13 cellular contexts compared by ENCODE assay signal in genomic region chr10:14259696-14260595, GRCh38.
DNase-seq lines count a peak whose midpoint lies in the region; ATAC-seq and TF ChIP-seq lines count a peak whose summit lies in the region.
"Had no signal": no experiment of that assay in that cellular context is flagged by ENCODE, and none has a peak within 500 bp of the region (broad histone marks: within the 10 kb centered on the region; RNA-seq: fewer than 3 reads in every experiment).

No MANE protein-coding gene starts in this region.

- H3K36me3 Mint-ChIP-seq in nephron (ENCODE audit: low read depth): no peaks in the 10 kb centered on the region
- H3K36me3 Mint-ChIP-seq in MCF 10A (ENCODE audit: insufficient read depth, unreplicated experiment): no peaks in the 10 kb centered on the region
- H3K36me3 Mint-ChIP-seq: memory B cell; stimulated activated naive B cell treated with anti-CD40 and anti-IgM and Interleukin-4, amounts not matched to agents 10 μg/mL and 1 μg/mL and 100 μg/mL, for 72 hours had no signal

- peak; percentile 10 for DNase-seq in COLO668 (lab: John Stamatoyannopoulos, UW; ENCODE audit: unreplicated experiment)
- peak; percentile 61 for DNase-seq in NCI-H2196 treated with DMSO at 0.1 percent for 48 hours (lab: John Stamatoyannopoulos, UW; ENCODE audit: unreplicated experiment)
- peak; percentile 88 for DNase-seq in esophagus muscularis mucosa (ENCODE audit: extremely low spot score)
- DNase-seq in MCF 10A (ENCODE audit: unreplicated experiment): no peak
- no peak for DNase-seq in central memory CD4-positive, alpha-beta T cell
- DNase-seq: activated effector memory CD4-positive, alpha-beta T cell treated with Interleukin-2 at 50 U/mL for 16 hours; NCI-H187 treated with DMSO at 0.1 percent for 48 hours; stimulated activated naive B cell treated with anti-CD40 and anti-IgM and Interleukin-4, amounts not matched to agents 10 μg/mL and 1 μg/mL and 100 μg/mL, for 72 hours had no signal

- H3K27ac ChIP-seq in esophagus muscularis mucosa (replicated peaks in 1 of 4): peak overlapping the region; percentile 1 to 62 (median 45)
- H3K27ac ChIP-seq: C4-2B had no signal

- BruUV-seq in MCF 10A (replicated peaks; lab: Mats Ljungman, UMichigan): no TSS peak

- peaks cover 2% of the 10 kb centered on the region for H3K9me3 Mint-ChIP-seq in nephron
- H3K9me3 Mint-ChIP-seq in MCF 10A (ENCODE audit: unreplicated experiment): no peaks in the 10 kb centered on the region
- H3K9me3 Mint-ChIP-seq: memory B cell had no signal

- peaks cover 3 to 40% (median 34%) of the 10 kb centered on the region in 4 donors for H3K4me1 ChIP-seq in esophagus muscularis mucosa

- TF ChIP-seq EP300 in esophagus muscularis mucosa (IDR thresholded peaks at IDR 0.05): no peak

- no peak overlapping the region for H3K4me3 ChIP-seq in esophagus muscularis mucosa

- H3K4me1 Mint-ChIP-seq in nephron: peaks cover 51% of the 10 kb centered on the region
- H3K4me1 Mint-ChIP-seq in MCF 10A (ENCODE audit: insufficient read depth, unreplicated experiment): no peaks in the 10 kb centered on the region
- H3K4me1 Mint-ChIP-seq: memory B cell; stimulated activated naive B cell treated with anti-CD40 and anti-IgM and Interleukin-4, amounts not matched to agents 10 μg/mL and 1 μg/mL and 100 μg/mL, for 72 hours had no signal

- CTCF ChIA-PET in MCF 10A (lab: Yijun Ruan, JAX): interaction anchor here (0.6 kb wide), 1 partner anchor 63 kb away, joined by 4 read pairs; no protein-coding TSS in a partner anchor

- WGBS in esophagus muscularis mucosa: 32% methylated on average over 7 of the region's 7 CpGs

- ATAC-seq in HG02610 (IDR thresholded peaks at IDR 0.05; ENCODE audit: unreplicated experiment) (no peak), HG03342 (IDR thresholded peaks at IDR 0.05; ENCODE audit: unreplicated experiment) (no peak)
- ATAC-seq: stimulated activated naive B cell treated with anti-CD40 and anti-IgM and Interleukin-4, amounts not matched to agents 10 μg/mL and 1 μg/mL and 100 μg/mL, for 72 hours had no signal

- peak overlapping the region; percentile 3 to 75 (median 11) for H3K27ac Mint-ChIP-seq in nephron
- H3K27ac Mint-ChIP-seq in MCF 10A (ENCODE audit: low read depth, unreplicated experiment): no peak overlapping the region
- H3K27ac Mint-ChIP-seq: memory B cell; stimulated activated naive B cell treated with anti-CD40 and anti-IgM and Interleukin-4, amounts not matched to agents 10 μg/mL and 1 μg/mL and 100 μg/mL, for 72 hours had no signal

- POLR2A ChIA-PET in MCF 10A (lab: Yijun Ruan, JAX): no interaction called here

- no peaks in the 10 kb centered on the region for H3K27me3 ChIP-seq in esophagus muscularis mucosa

- H3K36me3 ChIP-seq in esophagus muscularis mucosa: no peaks in the 10 kb centered on the region

- peaks cover 3% of the 10 kb centered on the region for H3K27me3 Mint-ChIP-seq in nephron (ENCODE audit: low read depth)
- peaks cover 26% of the 10 kb centered on the region for H3K27me3 Mint-ChIP-seq in MCF 10A (ENCODE audit: insufficient read depth, unreplicated experiment)

- no peak for TF ChIP-seq POLR2A in esophagus muscularis mucosa (IDR thresholded peaks at IDR 0.05; ENCODE audit: low read depth)

- H3K4me3 Mint-ChIP-seq in nephron (peak overlapping the region in 1 of 3 experiments; percentile 20), MCF 10A (ENCODE audit: unreplicated experiment) (no peak overlapping the region)
- H3K4me3 Mint-ChIP-seq: memory B cell; stimulated activated naive B cell treated with anti-CD40 and anti-IgM and Interleukin-4, amounts not matched to agents 10 μg/mL and 1 μg/mL and 100 μg/mL, for 72 hours had no signal

- TF ChIP-seq CTCF in esophagus muscularis mucosa (IDR thresholded peaks at IDR 0.05): no peak
- TF ChIP-seq CTCF in nephron (IDR thresholded peaks at IDR 0.05; ENCODE audit: unreplicated experiment in 3 of 3): no peak
- no peak for TF ChIP-seq CTCF in MCF 10A (IDR thresholded peaks at IDR 0.05; ENCODE audit: unreplicated experiment)

- intact Hi-C loops in esophagus muscularis mucosa (cut with DNase I) (no loop called here), MCF 10A (cut with micrococcal nuclease) (no loop called here)

- no peaks in the 10 kb centered on the region for H3K9me3 ChIP-seq in esophagus muscularis mucosa

Comparison
In these comparisons a context has a peak if more than half of its experiments do, and no peak if none do; other contexts are left out.
1. DNase-seq: peak in COLO668 (single experiment), NCI-H2196 treated with DMSO at 0.1 percent for 48 hours (single experiment) and esophagus muscularis mucosa (single experiment); none in MCF 10A (single experiment) and central memory CD4-positive, alpha-beta T cell (single experiment).